Comparison of ENCODE assay signal across 8 cellular contexts in the genomic region with DNA sequence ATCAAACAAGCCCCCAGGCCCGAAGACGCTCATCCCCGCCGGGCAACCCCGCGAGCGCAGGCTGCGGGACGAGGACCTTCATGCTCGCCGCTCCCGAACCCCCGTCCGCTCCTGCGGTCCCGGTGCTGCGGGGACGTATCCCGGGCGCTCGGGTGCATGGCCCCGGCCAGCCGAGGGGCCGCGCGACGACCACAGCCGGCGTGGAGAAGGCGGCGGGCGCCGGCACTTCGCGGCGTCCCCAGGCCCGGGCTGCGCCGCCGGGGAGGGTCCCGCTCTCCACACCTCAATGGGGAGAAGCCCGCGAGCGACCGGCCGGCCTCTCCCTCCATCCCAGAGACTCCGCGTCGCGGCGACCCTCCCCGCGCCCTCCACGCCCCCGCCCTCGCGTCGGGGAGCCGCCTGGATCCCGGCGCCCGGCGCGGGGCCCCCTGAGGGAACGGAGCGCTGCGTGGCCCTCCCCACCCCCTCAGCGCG. TPM values are rescaled to one million over a fixed set of nuclear protein-coding genes. Genes with fewer than 3 reads are reported as not detected.
A peak's percentile ranks its signal among the peaks of the same experiment; 100 is the strongest.
DNase-seq lines count a peak whose midpoint lies in the region; ATAC-seq, FAIRE-seq and TF ChIP-seq lines count a peak whose summit lies in the region.

No MANE protein-coding gene starts in this region.

- peaks cover 69% of the 10 kb centered on the region for H3K27me3 Mint-ChIP-seq in activated T-cell treated with anti-CD3 and anti-CD28 coated beads, Interleukin-2, amount 50 U/mL, for 72 hours (ENCODE audit: low read depth)
- H3K27me3 Mint-ChIP-seq in stimulated activated naive CD8-positive, alpha-beta T cell treated with anti-CD3 and anti-CD28 coated beads, Interleukin-15, Interleukin-2, amounts not matched to agents 100 ng/mL and 50 ng/mL, for 24 hours: peaks cover 48% of the 10 kb centered on the region

- no peak for TF ChIP-seq POLR2A in H54 (IDR thresholded peaks at IDR 0.05; ENCODE audit: low read depth, low read length)

- FAIRE-seq in H54 (lab: Jason Lieb, UNC): no peak

- peaks cover 12% of the 10 kb centered on the region for H3K4me1 Mint-ChIP-seq in activated T-cell treated with anti-CD3 and anti-CD28 coated beads, Interleukin-2, amount 50 U/mL, for 72 hours (ENCODE audit: low read depth)
- peaks cover 10% of the 10 kb centered on the region for H3K4me1 Mint-ChIP-seq in stimulated activated naive CD8-positive, alpha-beta T cell treated with anti-CD3 and anti-CD28 coated beads, Interleukin-15, Interleukin-2, amounts not matched to agents 100 ng/mL and 50 ng/mL, for 24 hours (ENCODE audit: low read depth)

- peaks cover 5 to 9% of the 10 kb centered on the region in 2 donors for H3K36me3 Mint-ChIP-seq in activated T-cell treated with anti-CD3 and anti-CD28 coated beads, Interleukin-2, amount 50 U/mL, for 72 hours (ENCODE audit: insufficient read depth in 2 of 2)
- no peaks in the 10 kb centered on the region for H3K36me3 Mint-ChIP-seq in stimulated activated naive CD8-positive, alpha-beta T cell treated with anti-CD3 and anti-CD28 coated beads, Interleukin-15, Interleukin-2, amounts not matched to agents 100 ng/mL and 50 ng/mL, for 24 hours (ENCODE audit: low read depth)

- H3K27ac Mint-ChIP-seq in activated T-cell treated with anti-CD3 and anti-CD28 coated beads, Interleukin-2, amount 50 U/mL, for 72 hours: peak overlapping the region; percentile 68
- H3K27ac Mint-ChIP-seq in stimulated activated naive CD8-positive, alpha-beta T cell treated with anti-CD3 and anti-CD28 coated beads, Interleukin-15, Interleukin-2, amounts not matched to agents 100 ng/mL and 50 ng/mL, for 24 hours: peak overlapping the region; percentile 74

- TF ChIP-seq CTCF in HFF-Myc (IDR thresholded peaks at IDR 0.05; ENCODE audit: low read depth, low read length, missing control alignments): no peak

- peaks cover 6% of the 10 kb centered on the region for H3K27me3 ChIP-seq in iPS-15b (ENCODE audit: control insufficient read depth, insufficient read depth, low read length)

- H3K9me3 ChIP-seq in iPS-15b (ENCODE audit: control insufficient read depth, insufficient read depth, low read length): no peaks in the 10 kb centered on the region

- peaks cover 23% of the 10 kb centered on the region for H3K4me1 ChIP-seq in iPS-15b (ENCODE audit: control insufficient read depth, insufficient read depth, low read length)

- H3K36me3 ChIP-seq in iPS-15b (ENCODE audit: control insufficient read depth, insufficient read depth, low read length): no peaks in the 10 kb centered on the region

- DNase-seq in HFF-Myc (ENCODE audit: extremely low read depth, low read depth) (no peak), NCI-H510A (lab: John Stamatoyannopoulos, UW) (no peak), H54 (ENCODE audit: insufficient read length, low spot score) (no peak), NCI-H1048 (lab: John Stamatoyannopoulos, UW) (no peak)
- DNase-seq in activated T-cell treated with anti-CD3 and anti-CD28 coated beads, Interleukin-2, amount 50 U/mL, for 72 hours: peak; percentile 12 to 36

- H3K4me3 Mint-ChIP-seq in activated T-cell treated with anti-CD3 and anti-CD28 coated beads, Interleukin-2, amount 50 U/mL, for 72 hours: peak overlapping the region; percentile 84 to 90
- H3K4me3 Mint-ChIP-seq in stimulated activated naive CD8-positive, alpha-beta T cell treated with anti-CD3 and anti-CD28 coated beads, Interleukin-15, Interleukin-2, amounts not matched to agents 100 ng/mL and 50 ng/mL, for 24 hours: peak overlapping the region; percentile 88

- H3K9ac ChIP-seq in iPS-15b (ENCODE audit: low read depth, low read length): peak overlapping the region; percentile 74

- peak; percentile 36 for ATAC-seq in GM18498 (IDR thresholded peaks at IDR 0.05; ENCODE audit: unreplicated experiment)
- ATAC-seq in activated T-cell treated with anti-CD3 and anti-CD28 coated beads, Interleukin-2, amount 50 U/mL, for 72 hours (replicated peaks in 1 of 2): peak; percentile 42 to 44

- H3K4me3 ChIP-seq in HFF-Myc (replicated peaks; ENCODE audit: low read depth, low read length) (peak overlapping the region; percentile 84), iPS-15b (ENCODE audit: low read depth, low read length) (peak overlapping the region; percentile 72)

- peaks cover 0 to 3% of the 10 kb centered on the region in 2 donors for H3K9me3 Mint-ChIP-seq in activated T-cell treated with anti-CD3 and anti-CD28 coated beads, Interleukin-2, amount 50 U/mL, for 72 hours
- H3K9me3 Mint-ChIP-seq in stimulated activated naive CD8-positive, alpha-beta T cell treated with anti-CD3 and anti-CD28 coated beads, Interleukin-15, Interleukin-2, amounts not matched to agents 100 ng/mL and 50 ng/mL, for 24 hours: no peaks in the 10 kb centered on the region

RNA-seq across cellular contexts. Expression of gene ERRFI1, which starts 0.4 kb away (rescaled TPM):
- total RNA-seq in activated T-cell treated with anti-CD3 and anti-CD28 coated beads, Interleukin-2, amount 50 U/mL, for 72 hours: 1 to 10 TPM; 2.6 to 3.3 TPM

Comparison
In these comparisons a context has a peak if more than half of its experiments do, and no peak if none do; other contexts are left out.
1. DNase-seq: peak in activated T-cell treated with anti-CD3 and anti-CD28 coated beads, Interleukin-2, amount 50 U/mL, for 72 hours (2 of 2); none in HFF-Myc (single experiment), NCI-H510A (single experiment), H54 (single experiment) and NCI-H1048 (single experiment).